Comparison of ENCODE assay signal across 22 cellular contexts in genomic region chr10:78543026-78543748, GRCh38.
DNase-seq lines count a peak whose midpoint lies in the region; ATAC-seq and TF ChIP-seq lines count a peak whose summit lies in the region.
"Had no signal": no experiment of that assay in that cellular context is flagged by ENCODE, and none has a peak within 500 bp of the region (broad histone marks: within the 10 kb centered on the region; RNA-seq: fewer than 3 reads in every experiment).

No MANE protein-coding gene starts in this region.

- H3K9me3 Mint-ChIP-seq in activated CD4-positive, alpha-beta T cell treated with anti-CD3 and anti-CD28 coated beads, Interleukin-2, amount 10 ng/mL, durations not matched to agents 7 days and 5 days: no peaks in the 10 kb centered on the region

- H3K4me3 Mint-ChIP-seq in activated CD4-positive, alpha-beta T cell treated with anti-CD3 and anti-CD28 coated beads, Interleukin-2, amount 10 ng/mL, durations not matched to agents 7 days and 5 days: no peak overlapping the region
- H3K4me3 Mint-ChIP-seq: activated B cell treated with CpG ODN at 0.5 μM for 24 hours, CD14-positive monocyte had no signal

- H3K27ac ChIP-seq in osteoblast (ENCODE audit: low read depth, low read length) (peak overlapping the region; percentile 86), upper lobe of left lung (peak overlapping the region in 3 of 4 donors; percentile 42 to 58 (median 57))
- H3K27ac ChIP-seq: 22Rv1, epithelial cell of prostate, HL-60, PC-9, testis had no signal

- H3K27ac Mint-ChIP-seq in activated CD4-positive, alpha-beta T cell treated with anti-CD3 and anti-CD28 coated beads, Interleukin-2, amount 10 ng/mL, durations not matched to agents 7 days and 5 days: no peak overlapping the region
- H3K27ac Mint-ChIP-seq: activated B cell treated with CpG ODN at 0.5 μM for 24 hours, CD14-positive monocyte had no signal

- TF ChIP-seq CTCF in osteoblast (IDR thresholded peaks at IDR 0.05; ENCODE audit: extremely low read depth, low read depth, low read length): no peak
- TF ChIP-seq CTCF in upper lobe of left lung (IDR thresholded peaks at IDR 0.05): no peak

- peaks cover 16% of the 10 kb centered on the region for H3K27me3 ChIP-seq in osteoblast (ENCODE audit: insufficient read depth, low read length)
- H3K27me3 ChIP-seq in upper lobe of left lung: no peaks in the 10 kb centered on the region
- H3K27me3 ChIP-seq: testis had no signal

- H2AFZ ChIP-seq in osteoblast (ENCODE audit: low read length): no peak overlapping the region
- H2AFZ ChIP-seq: PC-9 had no signal

- CTCF ChIA-PET in activated CD4-positive, alpha-beta T cell treated with anti-CD3 and anti-CD28 coated beads, Interleukin-2, amount 10 ng/mL, durations not matched to agents 7 days and 5 days (lab: Charles Lee): no interaction called here

- no peak overlapping the region for H3K4me3 ChIP-seq in osteoblast (ENCODE audit: insufficient read depth, low read length)
- no peak overlapping the region for H3K4me3 ChIP-seq in upper lobe of left lung
- H3K4me3 ChIP-seq: PC-9, testis had no signal

- no peak for TF ChIP-seq EP300 in upper lobe of left lung (IDR thresholded peaks at IDR 0.05)

- TF ChIP-seq POLR2A in upper lobe of left lung (IDR thresholded peaks at IDR 0.05): no peak

- no peaks in the 10 kb centered on the region for H3K79me2 ChIP-seq in osteoblast (ENCODE audit: insufficient read depth, low read length)

- H3K9me3 ChIP-seq in osteoblast (ENCODE audit: low read depth, low read length): no peaks in the 10 kb centered on the region
- H3K9me3 ChIP-seq in upper lobe of left lung: no peaks in the 10 kb centered on the region
- H3K9me3 ChIP-seq: testis had no signal

- peak; percentile 18 for DNase-seq in NCI-H146 (lab: John Stamatoyannopoulos, UW)
- no peak for DNase-seq in NCI-H146 treated with DMSO at 0.1 percent for 48 hours (lab: John Stamatoyannopoulos, UW; ENCODE audit: unreplicated experiment)
- no peak for DNase-seq in left ventricle myocardium superior
- DNase-seq in osteoblast (ENCODE audit: insufficient read length, low spot score, missing footprints): no peak
- no peak for DNase-seq in upper lobe of left lung
- DNase-seq in activated CD4-positive, alpha-beta T cell treated with anti-CD3 and anti-CD28 coated beads, Interleukin-2, amount 10 ng/mL, durations not matched to agents 7 days and 5 days: no peak
- no peak for DNase-seq in activated T-cell treated with anti-CD3 and anti-CD28 coated beads for 4 hours
- DNase-seq: activated B cell treated with CpG ODN at 0.5 μM for 24 hours; activated naive CD4-positive, alpha-beta T cell treated with anti-CD3 and anti-CD28 coated beads, Interleukin-2, amount 50 U/mL, for 16 hours; DND-41; Kasumi-1; NCI-H1436; NCI-H524; SW 1271 had no signal

- no peaks in the 10 kb centered on the region for H3K27me3 Mint-ChIP-seq in activated CD4-positive, alpha-beta T cell treated with anti-CD3 and anti-CD28 coated beads, Interleukin-2, amount 10 ng/mL, durations not matched to agents 7 days and 5 days

- H4K20me1 ChIP-seq in osteoblast (ENCODE audit: insufficient read depth, low read length): no peaks in the 10 kb centered on the region

- ATAC-seq in left ventricle myocardium superior (peak; percentile 52), upper lobe of left lung (ENCODE audit: low FRiP score in 2 of 2) (peak in 1 of 2 donors; percentile 29), GM21619 (IDR thresholded peaks at IDR 0.05; ENCODE audit: unreplicated experiment) (no peak)
- ATAC-seq: HCT116 had no signal

- intact Hi-C loops in left ventricle myocardium superior (cut with micrococcal nuclease): no loop called here

- peak overlapping the region; percentile 33 for H3K4me2 ChIP-seq in osteoblast (ENCODE audit: insufficient read depth, low read length)
- H3K4me2 ChIP-seq: PC-9 had no signal

- H3K36me3 ChIP-seq in osteoblast (ENCODE audit: insufficient read depth, low read length): no peaks in the 10 kb centered on the region
- H3K36me3 ChIP-seq in upper lobe of left lung: no peaks in the 10 kb centered on the region

- H3K4me1 Mint-ChIP-seq in activated CD4-positive, alpha-beta T cell treated with anti-CD3 and anti-CD28 coated beads, Interleukin-2, amount 10 ng/mL, durations not matched to agents 7 days and 5 days: peaks cover 13% of the 10 kb centered on the region
- H3K4me1 Mint-ChIP-seq: activated B cell treated with CpG ODN at 0.5 μM for 24 hours had no signal

- peaks cover 41% of the 10 kb centered on the region for H3K4me1 ChIP-seq in osteoblast (ENCODE audit: insufficient read depth, low read length)
- peaks cover 10 to 25% (median 16%) of the 10 kb centered on the region in 4 donors for H3K4me1 ChIP-seq in upper lobe of left lung
- H3K4me1 ChIP-seq: testis had no signal

- POLR2A ChIA-PET in activated CD4-positive, alpha-beta T cell treated with anti-CD3 and anti-CD28 coated beads, Interleukin-2, amount 10 ng/mL, durations not matched to agents 7 days and 5 days (lab: Charles Lee): no interaction called here

- WGBS in upper lobe of left lung, 2 donors: 64 to 74% methylated on average over 7 to 9 of the region's 9 CpGs

- H3K36me3 Mint-ChIP-seq in activated CD4-positive, alpha-beta T cell treated with anti-CD3 and anti-CD28 coated beads, Interleukin-2, amount 10 ng/mL, durations not matched to agents 7 days and 5 days (ENCODE audit: low read depth): no peaks in the 10 kb centered on the region
- H3K36me3 Mint-ChIP-seq: CD14-positive monocyte had no signal
